Comparison of ENCODE assay signal across 8 cellular contexts in the genomic region with DNA sequence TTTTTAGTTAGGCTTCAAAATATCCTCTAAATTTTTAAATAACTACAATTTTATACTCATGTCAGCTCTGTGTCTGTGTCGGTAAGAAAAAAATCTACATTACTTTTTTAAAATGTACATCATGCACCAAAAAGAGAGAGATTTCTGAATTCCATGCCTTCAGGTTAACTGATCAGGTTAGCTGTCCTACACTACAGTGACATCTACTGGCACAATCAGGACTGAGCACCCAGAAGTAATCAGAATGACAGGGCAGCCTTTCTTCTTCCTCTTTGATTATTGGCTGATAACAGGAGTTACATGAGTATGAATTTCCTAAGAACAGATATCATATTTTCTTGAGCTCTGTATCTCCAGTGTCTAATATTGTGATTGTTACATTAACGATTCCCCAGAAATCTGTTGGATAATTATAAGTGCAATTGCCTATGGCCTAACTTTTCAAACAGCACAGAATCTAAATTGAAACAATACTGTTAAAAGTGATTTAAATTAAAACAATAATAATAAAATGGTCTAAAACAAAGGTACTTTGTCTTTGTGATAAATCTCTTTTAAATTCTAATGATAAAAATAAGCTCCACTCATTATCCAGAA. TPM values are rescaled to one million over a fixed set of nuclear protein-coding genes. Genes with fewer than 3 reads are reported as not detected.
A peak's percentile ranks its signal among the peaks of the same experiment; 100 is the strongest.
DNase-seq lines count a peak whose midpoint lies in the region; ATAC-seq, FAIRE-seq and TF ChIP-seq lines count a peak whose summit lies in the region.

No MANE protein-coding gene starts in this region.

- no peaks in the 10 kb centered on the region for H3K36me3 Mint-ChIP-seq in activated T-helper 1 cell treated with anti-CD3 and anti-CD28 coated beads, Interleukin-12 subunit alpha, Interleukin-12 subunit beta, Interleukin-2, Interleukin-4 antibody, amounts not matched to agents 30 ng/mL and 10 ng/mL and 1 ng/mL, durations not matched to agents 14 hours and 24 hours and 36 hours (ENCODE audit: low read depth)

- peaks cover 5% of the 10 kb centered on the region for H3K4me1 Mint-ChIP-seq in activated T-helper 1 cell treated with anti-CD3 and anti-CD28 coated beads, Interleukin-12 subunit alpha, Interleukin-12 subunit beta, Interleukin-2, Interleukin-4 antibody, amounts not matched to agents 30 ng/mL and 10 ng/mL and 1 ng/mL, durations not matched to agents 14 hours and 24 hours and 36 hours (ENCODE audit: low read depth)

- no peaks in the 10 kb centered on the region for H3K9me3 ChIP-seq in pancreas

- H3K4me1 ChIP-seq in pancreas, result no peaks in the 10 kb centered on the region

- H3K27me3 ChIP-seq in pancreas, result no peaks in the 10 kb centered on the region

- no peaks in the 10 kb centered on the region for H3K36me3 ChIP-seq in pancreas

- DNase-seq in CD1c-positive myeloid dendritic cell (ENCODE audit: extremely low spot score) (peak; percentile 84), HuH-7 (ENCODE audit: low spot score) (peak; percentile 55), OCI-M2 (lab: John Stamatoyannopoulos, UW; ENCODE audit: unreplicated experiment) (peak; percentile 18), foreskin melanocyte (peak; percentile 60), pancreas (peak in 3 of 6 donors; percentile 24 to 58 (median 31))
- DNase-seq in activated T-helper 1 cell treated with anti-CD3 and anti-CD28 coated beads, Interleukin-12 subunit alpha, Interleukin-12 subunit beta, Interleukin-2, Interleukin-4 antibody, amounts not matched to agents 30 ng/mL and 10 ng/mL and 1 ng/mL, durations not matched to agents 14 hours and 24 hours and 36 hours (ENCODE audit: low spot score), result peak; percentile 43

- no peak overlapping the region for H3K4me3 Mint-ChIP-seq in activated T-helper 1 cell treated with anti-CD3 and anti-CD28 coated beads, Interleukin-12 subunit alpha, Interleukin-12 subunit beta, Interleukin-2, Interleukin-4 antibody, amounts not matched to agents 30 ng/mL and 10 ng/mL and 1 ng/mL, durations not matched to agents 14 hours and 24 hours and 36 hours

- peak; percentile 70 for ATAC-seq in GM19351 (IDR thresholded peaks at IDR 0.05; ENCODE audit: unreplicated experiment)
- peak in 3 of 4 donors; percentile 94 to 95 (median 94) for ATAC-seq in pancreas
- no peak for ATAC-seq in HG02763 (IDR thresholded peaks at IDR 0.05; ENCODE audit: unreplicated experiment)

- peak; percentile 43 to 78 (median 70) for TF ChIP-seq CTCF in pancreas (IDR thresholded peaks at IDR 0.05)

- no peak overlapping the region for H3K27ac ChIP-seq in pancreas

- no peak overlapping the region for H3K4me3 ChIP-seq in pancreas

- WGBS in pancreas, 2 donors, result 0 to 1% methylated on average over 2 of the region's 2 CpGs

- intact Hi-C loops in activated T-helper 1 cell treated with anti-CD3 and anti-CD28 coated beads, Interleukin-12 subunit alpha, Interleukin-12 subunit beta, Interleukin-2, Interleukin-4 antibody, amounts not matched to agents 30 ng/mL and 10 ng/mL and 1 ng/mL, durations not matched to agents 14 hours and 24 hours and 36 hours (cut with micrococcal nuclease), result loop anchor here (1.0 to 5.0 kb wide), 11 partner anchors 34 to 495 kb away; a partner anchor contains a TSS
- intact Hi-C loops in pancreas (cut with DNase I), result loop anchor here in 2 of 3 donors (10.0 kb wide), 2 partner anchors 331 to 501 kb away; a partner anchor contains a TSS

- peak; percentile 90 for FAIRE-seq in pancreas (lab: Jason Lieb, UNC)

- H3K27ac Mint-ChIP-seq in activated T-helper 1 cell treated with anti-CD3 and anti-CD28 coated beads, Interleukin-12 subunit alpha, Interleukin-12 subunit beta, Interleukin-2, Interleukin-4 antibody, amounts not matched to agents 30 ng/mL and 10 ng/mL and 1 ng/mL, durations not matched to agents 14 hours and 24 hours and 36 hours, result no peak overlapping the region

- peaks cover 2% of the 10 kb centered on the region for H3K27me3 Mint-ChIP-seq in activated T-helper 1 cell treated with anti-CD3 and anti-CD28 coated beads, Interleukin-12 subunit alpha, Interleukin-12 subunit beta, Interleukin-2, Interleukin-4 antibody, amounts not matched to agents 30 ng/mL and 10 ng/mL and 1 ng/mL, durations not matched to agents 14 hours and 24 hours and 36 hours (ENCODE audit: insufficient read depth)

- no peaks in the 10 kb centered on the region for H3K9me3 Mint-ChIP-seq in activated T-helper 1 cell treated with anti-CD3 and anti-CD28 coated beads, Interleukin-12 subunit alpha, Interleukin-12 subunit beta, Interleukin-2, Interleukin-4 antibody, amounts not matched to agents 30 ng/mL and 10 ng/mL and 1 ng/mL, durations not matched to agents 14 hours and 24 hours and 36 hours

RNA-seq across cellular contexts. Expression of a gene that starts 41.8 kb away (rescaled TPM):
- 36.8 and 45.7 TPM in 2 replicates for total RNA-seq in activated T-helper 1 cell treated with anti-CD3 and anti-CD28 coated beads, Interleukin-12 subunit alpha, Interleukin-12 subunit beta, Interleukin-2, Interleukin-4 antibody, amounts not matched to agents 30 ng/mL and 10 ng/mL and 1 ng/mL, durations not matched to agents 14 hours and 24 hours and 36 hours
- 10 to 100 TPM in 1 of 6 donors, 1 to 10 TPM in 5; 7.6 to 15.5 (median 9.5) TPM for total RNA-seq in pancreas
- polyA plus RNA-seq in pancreas, result 1 to 10 TPM; 3.8 TPM

RNA-seq across cellular contexts. Expression of a gene that starts 49.9 kb away (rescaled TPM):
- total RNA-seq in activated T-helper 1 cell treated with anti-CD3 and anti-CD28 coated beads, Interleukin-12 subunit alpha, Interleukin-12 subunit beta, Interleukin-2, Interleukin-4 antibody, amounts not matched to agents 30 ng/mL and 10 ng/mL and 1 ng/mL, durations not matched to agents 14 hours and 24 hours and 36 hours, result 18.2 and 19.7 TPM in 2 replicates
- total RNA-seq in pancreas, result 10 to 100 TPM in 2 of 6 donors, 1 to 10 TPM in 4; 7.2 to 13.4 (median 9.8) TPM
- 1 to 10 TPM; 5.4 to 8.3 TPM for polyA plus RNA-seq in pancreas
